26 cellular contexts compared by ENCODE assay signal in the genomic region with DNA sequence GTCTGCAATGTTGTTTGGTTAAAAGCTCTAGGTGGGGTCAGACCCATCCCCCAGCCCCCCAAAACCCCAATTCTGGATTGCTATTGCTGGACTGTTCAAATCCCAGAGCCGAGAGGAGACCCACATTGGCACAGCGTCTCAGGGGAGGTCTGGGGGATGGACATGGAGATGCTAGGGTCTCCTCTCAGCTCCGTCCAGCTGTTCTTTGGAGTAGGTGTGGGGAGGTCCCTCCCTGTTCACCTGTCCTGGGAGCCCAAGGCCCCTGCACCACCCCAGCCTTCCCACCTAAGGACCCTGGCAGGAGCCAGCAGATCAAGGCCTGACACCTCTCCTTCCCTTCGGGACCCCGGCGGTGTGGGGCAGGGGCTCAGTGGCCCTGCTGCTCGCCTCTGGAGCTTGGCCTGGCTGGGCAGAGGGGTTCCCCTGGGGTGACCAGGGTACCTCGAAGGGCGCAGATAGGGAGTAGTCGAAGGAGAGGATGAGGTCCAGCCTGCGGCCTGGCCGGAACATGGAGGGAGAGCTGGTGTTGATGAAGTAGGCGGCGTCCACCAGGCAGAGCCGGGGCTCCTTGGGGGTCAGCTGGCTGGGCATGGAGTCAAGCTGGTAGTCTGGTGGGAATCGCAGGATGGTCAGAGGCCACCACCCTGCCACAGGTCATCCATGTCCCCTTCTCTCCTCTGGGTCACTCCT. TPM values are rescaled to one million over a fixed set of nuclear protein-coding genes. Genes with fewer than 3 reads are reported as not detected.
"Had no signal": no experiment of that assay in that cellular context is flagged by ENCODE, and none has a peak within 500 bp of the region (broad histone marks: within the 10 kb centered on the region; RNA-seq: fewer than 3 reads in every experiment).

No MANE protein-coding gene starts in this region.

- H3K4me3 Mint-ChIP-seq: activated T-helper 17 cell treated with anti-CD3 and anti-CD28 coated beads, Interleukin-2, amount 50 U/mL, for 72 hours; brain; naive B cell; stimulated activated effector memory CD8-positive, alpha-beta T cell treated with anti-CD3 and anti-CD28 coated beads, Interleukin-12 subunit alpha, Interleukin-12 subunit beta, amount 100 ng/mL, for 72 hours; T-helper 1 cell treated with Interleukin-12 subunit alpha and Interleukin-12 subunit beta and Interleukin-4 antibody, amounts not matched to agents 30 μg/mL and 1 μg/mL, for 36 hours; WTC11 had no signal

- H3K36me3 ChIP-seq: right lobe of liver had no signal

- H3K4me3 ChIP-seq: mucosa of descending colon, right lobe of liver, skin epidermis had no signal

- H3K27ac Mint-ChIP-seq: activated naive CD4-positive, alpha-beta T cell treated with anti-CD3 and anti-CD28 coated beads, Interleukin-2, amount 50 U/mL, for 72 hours; activated T-helper 17 cell treated with anti-CD3 and anti-CD28 coated beads, Interleukin-2, amount 50 U/mL, for 72 hours; brain; naive B cell; stimulated activated effector memory CD8-positive, alpha-beta T cell treated with anti-CD3 and anti-CD28 coated beads, Interleukin-12 subunit alpha, Interleukin-12 subunit beta, amount 100 ng/mL, for 72 hours; T-helper 1 cell treated with Interleukin-12 subunit alpha and Interleukin-12 subunit beta and Interleukin-4 antibody, amounts not matched to agents 30 μg/mL and 1 μg/mL, for 36 hours; WTC11 had no signal

- H3K27ac ChIP-seq: right lobe of liver, skin epidermis had no signal

- H3K27me3 ChIP-seq: right lobe of liver had no signal

- H3K4me1 ChIP-seq: right lobe of liver had no signal

- H3K9me3 Mint-ChIP-seq: activated T-helper 17 cell treated with anti-CD3 and anti-CD28 coated beads, Interleukin-2, amount 50 U/mL, for 72 hours; stimulated activated effector memory CD8-positive, alpha-beta T cell treated with anti-CD3 and anti-CD28 coated beads, Interleukin-12 subunit alpha, Interleukin-12 subunit beta, amount 100 ng/mL, for 72 hours; T-helper 1 cell treated with Interleukin-12 subunit alpha and Interleukin-12 subunit beta and Interleukin-4 antibody, amounts not matched to agents 30 μg/mL and 1 μg/mL, for 36 hours; WTC11 had no signal

- H3K36me3 Mint-ChIP-seq: brain; stimulated activated effector memory CD8-positive, alpha-beta T cell treated with anti-CD3 and anti-CD28 coated beads, Interleukin-12 subunit alpha, Interleukin-12 subunit beta, amount 100 ng/mL, for 72 hours; WTC11 had no signal

- ATAC-seq: activated naive CD4-positive, alpha-beta T cell treated with anti-CD3 and anti-CD28 coated beads, Interleukin-2, amount 50 U/mL, for 72 hours; activated T-helper 17 cell treated with anti-CD3 and anti-CD28 coated beads, Interleukin-2, amount 50 U/mL, for 72 hours; esophagus mucosa; mucosa of descending colon; right lobe of liver; stimulated activated effector memory CD8-positive, alpha-beta T cell treated with anti-CD3 and anti-CD28 coated beads, Interleukin-12 subunit alpha, Interleukin-12 subunit beta, amount 100 ng/mL, for 72 hours; WTC11 had no signal

- H3K9me3 ChIP-seq: mucosa of descending colon, right lobe of liver had no signal

- H3K4me1 Mint-ChIP-seq: activated T-helper 17 cell treated with anti-CD3 and anti-CD28 coated beads, Interleukin-2, amount 50 U/mL, for 72 hours had no signal

- DNase-seq: activated CD4-positive, alpha-beta T cell treated with anti-CD3 and anti-CD28 coated beads for 4 hours; activated CD4-positive, alpha-beta T cell treated with anti-CD3 and anti-CD28 coated beads, Interleukin-2, amount 50 U/mL, for 48 hours; aorta; dermis blood vessel endothelial cell; effector CD8-positive, alpha-beta T cell; glutamatergic neuron; hippocampal formation; mesenchymal stem cell; naive B cell; occipital lobe; stimulated activated CD4-positive, alpha-beta T cell treated with anti-CD3 and anti-CD28 coated beads, Interleukin-1b, Interleukin-23, amount 100 ng/mL, for 48 hours; T1000 had no signal

RNA-seq across cellular contexts. Expression of a gene that starts 23.9 kb away (rescaled TPM):
- total RNA-seq: activated naive CD4-positive, alpha-beta T cell treated with anti-CD3 and anti-CD28 coated beads, Interleukin-2, amount 50 U/mL, for 72 hours; aorta; endothelial cell of umbilical vein; liver; occipital lobe; right lobe of liver; urinary bladder had no signal

RNA-seq across cellular contexts. Expression of a gene that starts 49.6 kb away (rescaled TPM):
- total RNA-seq: activated naive CD4-positive, alpha-beta T cell treated with anti-CD3 and anti-CD28 coated beads, Interleukin-2, amount 50 U/mL, for 72 hours; aorta; dermis blood vessel endothelial cell; endothelial cell of umbilical vein; frontal cortex; liver; occipital lobe; right lobe of liver; urinary bladder; WTC11 had no signal
